ENCODE assay signal across 21 cellular contexts in genomic region chr12:15996948-15997347, GRCh38.
"Had no signal": no experiment of that assay in that cellular context is flagged by ENCODE, and none has a peak within 500 bp of the region (broad histone marks: within the 10 kb centered on the region; RNA-seq: fewer than 3 reads in every experiment).

No MANE protein-coding gene starts in this region.

- H3K4me1 Mint-ChIP-seq: activated naive CD8-positive, alpha-beta T cell treated with anti-CD3 and anti-CD28 coated beads, Interleukin-2, amount 10 ng/mL, durations not matched to agents 7 days and 5 days; brain had no signal

- H3K9me3 Mint-ChIP-seq: activated CD8-positive, alpha-beta T cell treated with anti-CD3 and anti-CD28 coated beads for 36 hours; activated naive CD8-positive, alpha-beta T cell treated with anti-CD3 and anti-CD28 coated beads, Interleukin-2, amount 10 ng/mL, durations not matched to agents 7 days and 5 days; activated T-cell treated with anti-CD3 and anti-CD28 coated beads, Interleukin-2, amount 50 U/mL, for 72 hours; brain; T-helper 2 cell treated with Interferon-gamma antibody and Interleukin-4, amounts not matched to agents 5 μg/mL and 100 μg/mL, for 36 hours had no signal

- H3K9me3 ChIP-seq: Peyer's patch, SJCRH30 had no signal

- H3K36me3 ChIP-seq: SJCRH30 had no signal

- ATAC-seq: activated CD4-positive, CD25-positive, alpha-beta regulatory T cell treated with anti-CD3 and anti-CD28 coated beads, Interleukin-2, amount 50 U/mL, for 24 hours; activated CD8-positive, alpha-beta T cell treated with anti-CD3 and anti-CD28 coated beads for 36 hours; activated T-cell treated with anti-CD3 and anti-CD28 coated beads, Interleukin-2, amount 50 U/mL, for 72 hours had no signal

- H3K27ac ChIP-seq: RWPE1, SJCRH30 had no signal

- H3K27me3 ChIP-seq: Peyer's patch, SJCRH30 had no signal

- H3K27me3 Mint-ChIP-seq: activated CD8-positive, alpha-beta T cell treated with anti-CD3 and anti-CD28 coated beads for 36 hours; activated naive CD8-positive, alpha-beta T cell treated with anti-CD3 and anti-CD28 coated beads, Interleukin-2, amount 10 ng/mL, durations not matched to agents 7 days and 5 days; brain had no signal

- H3K4me1 ChIP-seq: SJCRH30 had no signal

- H3K4me3 Mint-ChIP-seq: activated CD8-positive, alpha-beta T cell treated with anti-CD3 and anti-CD28 coated beads for 36 hours; activated naive CD8-positive, alpha-beta T cell treated with anti-CD3 and anti-CD28 coated beads, Interleukin-2, amount 10 ng/mL, durations not matched to agents 7 days and 5 days; activated T-cell treated with anti-CD3 and anti-CD28 coated beads, Interleukin-2, amount 50 U/mL, for 72 hours; brain; T-helper 2 cell treated with Interferon-gamma antibody and Interleukin-4, amounts not matched to agents 5 μg/mL and 100 μg/mL, for 36 hours had no signal

- H3K4me3 ChIP-seq: Peyer's patch, SJCRH30 had no signal

- H3K36me3 Mint-ChIP-seq: brain had no signal

- DNase-seq: activated CD4-positive, alpha-beta T cell treated with anti-CD3 and anti-CD28 coated beads for 4 hours; activated CD8-positive, alpha-beta memory T cell treated with anti-CD3 and anti-CD28 coated beads, Interleukin-2, amount 50 U/mL, for 4 hours; activated CD8-positive, alpha-beta T cell treated with anti-CD3 and anti-CD28 coated beads for 36 hours; activated naive CD4-positive, alpha-beta T cell treated with anti-CD3 and anti-CD28 coated beads, Interleukin-2, amount 50 U/mL, for 16 hours; activated naive CD8-positive, alpha-beta T cell treated with anti-CD3 and anti-CD28 coated beads, Interleukin-2, amount 10 ng/mL, durations not matched to agents 7 days and 5 days; activated T-cell treated with anti-CD3 and anti-CD28 coated beads, Interleukin-2, amount 50 U/mL, for 72 hours; amniotic stem cell; MM.1S; NCI-H1436; NCI-H187; NCI-H2081 treated with DMSO at 0.1 percent for 48 hours; NCI-H2171; NCI-H226; NCI-H526 treated with DMSO at 0.1 percent for 48 hours; Right ventricle myocardium superior had no signal

- H3K27ac Mint-ChIP-seq: activated CD8-positive, alpha-beta T cell treated with anti-CD3 and anti-CD28 coated beads for 36 hours; activated naive CD8-positive, alpha-beta T cell treated with anti-CD3 and anti-CD28 coated beads, Interleukin-2, amount 10 ng/mL, durations not matched to agents 7 days and 5 days; activated T-cell treated with anti-CD3 and anti-CD28 coated beads, Interleukin-2, amount 50 U/mL, for 72 hours; T-helper 2 cell treated with Interferon-gamma antibody and Interleukin-4, amounts not matched to agents 5 μg/mL and 100 μg/mL, for 36 hours had no signal
